In genomic region chr4:99612704-99613103, GRCh38 we compare ENCODE assay signal across 35 cellular contexts. TPM values are rescaled to one million over a fixed set of nuclear protein-coding genes. Genes with fewer than 3 reads are reported as not detected.
"Had no signal": no experiment of that assay in that cellular context is flagged by ENCODE, and none has a peak within 500 bp of the region (broad histone marks: within the 10 kb centered on the region; RNA-seq: fewer than 3 reads in every experiment).

No MANE protein-coding gene starts in this region.

- H3K9me3 Mint-ChIP-seq: activated B cell treated with CpG ODN at 0.5 μM for 24 hours; activated CD4-positive, alpha-beta memory T cell treated with anti-CD3 and anti-CD28 coated beads for 36 hours; activated CD4-positive, alpha-beta T cell treated with anti-CD3 and anti-CD28 coated beads, Interleukin-2, amount 10 ng/mL, durations not matched to agents 24 days and 14 days; activated CD8-positive, alpha-beta T cell treated with anti-CD3 and anti-CD28 coated beads for 36 hours; activated naive CD4-positive, alpha-beta T cell treated with anti-CD3 and anti-CD28 coated beads, Interleukin-2, amount 10 ng/mL, durations not matched to agents 7 days and 5 days; activated naive CD4-positive, alpha-beta T cell treated with anti-CD3 and anti-CD28 coated beads, Interleukin-2, amount 50 U/mL, for 24 hours; activated naive CD8-positive, alpha-beta T cell treated with anti-CD3 and anti-CD28 coated beads, Interleukin-2, amount 10 ng/mL, durations not matched to agents 7 days and 5 days; activated naive CD8-positive, alpha-beta T cell treated with anti-CD3 and anti-CD28 coated beads, Interleukin-2, amount 50 U/mL, for 24 hours; activated T-helper 2 cell treated with anti-CD3 and anti-CD28 coated beads, Interferon-gamma antibody, Interleukin-2, Interleukin-4, amounts not matched to agents 10 μg/mL and 5 μg/mL and 100 μg/mL, durations not matched to agents 14 hours and 24 hours and 36 hours; T-helper 1 cell treated with Interleukin-12 subunit alpha and Interleukin-12 subunit beta and Interleukin-4 antibody, amounts not matched to agents 30 μg/mL and 1 μg/mL, for 36 hours; T-helper 2 cell treated with Interferon-gamma antibody and Interleukin-4, amounts not matched to agents 5 μg/mL and 100 μg/mL, for 36 hours had no signal

- H3K4me3 Mint-ChIP-seq: activated B cell treated with CpG ODN at 0.5 μM for 24 hours; activated CD4-positive, alpha-beta memory T cell treated with anti-CD3 and anti-CD28 coated beads for 36 hours; activated CD4-positive, alpha-beta T cell treated with anti-CD3 and anti-CD28 coated beads, Interleukin-2, amount 10 ng/mL, durations not matched to agents 24 days and 14 days; activated CD8-positive, alpha-beta T cell treated with anti-CD3 and anti-CD28 coated beads for 36 hours; activated naive CD4-positive, alpha-beta T cell treated with anti-CD3 and anti-CD28 coated beads, Interleukin-2, amount 10 ng/mL, durations not matched to agents 7 days and 5 days; activated naive CD4-positive, alpha-beta T cell treated with anti-CD3 and anti-CD28 coated beads, Interleukin-2, amount 50 U/mL, for 24 hours; activated naive CD8-positive, alpha-beta T cell; activated naive CD8-positive, alpha-beta T cell treated with anti-CD3 and anti-CD28 coated beads, Interleukin-2, amount 10 ng/mL, durations not matched to agents 7 days and 5 days; activated naive CD8-positive, alpha-beta T cell treated with anti-CD3 and anti-CD28 coated beads, Interleukin-2, amount 50 U/mL, for 24 hours; T-helper 1 cell treated with Interleukin-12 subunit alpha and Interleukin-12 subunit beta and Interleukin-4 antibody, amounts not matched to agents 30 μg/mL and 1 μg/mL, for 36 hours; T-helper 2 cell treated with Interferon-gamma antibody and Interleukin-4, amounts not matched to agents 5 μg/mL and 100 μg/mL, for 36 hours had no signal

- H3K4me1 Mint-ChIP-seq: activated B cell treated with CpG ODN at 0.5 μM for 24 hours; activated CD4-positive, alpha-beta T cell treated with anti-CD3 and anti-CD28 coated beads, Interleukin-2, amount 10 ng/mL, durations not matched to agents 24 days and 14 days; activated naive CD4-positive, alpha-beta T cell treated with anti-CD3 and anti-CD28 coated beads, Interleukin-2, amount 10 ng/mL, durations not matched to agents 7 days and 5 days; activated naive CD4-positive, alpha-beta T cell treated with anti-CD3 and anti-CD28 coated beads, Interleukin-2, amount 50 U/mL, for 24 hours; activated naive CD8-positive, alpha-beta T cell treated with anti-CD3 and anti-CD28 coated beads, Interleukin-2, amount 10 ng/mL, durations not matched to agents 7 days and 5 days; activated naive CD8-positive, alpha-beta T cell treated with anti-CD3 and anti-CD28 coated beads, Interleukin-2, amount 50 U/mL, for 24 hours had no signal

- DNase-seq: activated B cell treated with CpG ODN at 0.5 μM for 24 hours; activated CD4-positive, alpha-beta memory T cell treated with anti-CD3 and anti-CD28 coated beads for 36 hours; activated CD4-positive, alpha-beta T cell treated with anti-CD3 and anti-CD28 coated beads for 4 hours; activated CD4-positive, alpha-beta T cell treated with anti-CD3 and anti-CD28 coated beads, Interleukin-2, amount 10 ng/mL, durations not matched to agents 24 days and 14 days; activated CD4-positive, alpha-beta T cell treated with anti-CD3 and anti-CD28 coated beads, Interleukin-2, amount 50 U/mL, for 1 hour; activated CD4-positive, alpha-beta T cell treated with anti-CD3 and anti-CD28 coated beads, Interleukin-2, amount 50 U/mL, for 4 hours; activated CD4-positive, CD25-positive, alpha-beta regulatory T cell treated with anti-CD3 and anti-CD28 coated beads, Interleukin-2, amount 50 U/mL, for 72 hours; activated CD8-positive, alpha-beta memory T cell treated with anti-CD3 and anti-CD28 coated beads, Interleukin-2, amount 50 U/mL, for 4 hours; activated CD8-positive, alpha-beta T cell treated with anti-CD3 and anti-CD28 coated beads for 36 hours; activated effector memory CD4-positive, alpha-beta T cell treated with Interleukin-2 at 50 U/mL for 16 hours; activated gamma-delta T cell; activated naive CD4-positive, alpha-beta T cell treated with anti-CD3 and anti-CD28 coated beads, Interleukin-2, amount 10 ng/mL, durations not matched to agents 7 days and 5 days; activated naive CD4-positive, alpha-beta T cell treated with Interleukin-2 at 50 U/mL for 16 hours; activated naive CD8-positive, alpha-beta T cell treated with anti-CD3 and anti-CD28 coated beads, Interleukin-2, amount 10 ng/mL, durations not matched to agents 7 days and 5 days; activated naive CD8-positive, alpha-beta T cell treated with anti-CD3 and anti-CD28 coated beads, Interleukin-2, amount 50 U/mL, for 24 hours; activated T-cell treated with anti-CD3 and anti-CD28 coated beads for 4 hours; activated T-cell treated with anti-CD3 and anti-CD28 coated beads, Interleukin-2, amount 50 U/mL, for 1 hour; activated T-cell treated with anti-CD3 and anti-CD28 coated beads, Interleukin-2, amount 50 U/mL, for 48 hours; amygdala; anterior cingulate cortex; brain microvascular endothelial cell; central memory CD4-positive, alpha-beta T cell; T-helper 1 cell; T-helper 2 cell; T-helper 9 cell had no signal

- H3K4me1 ChIP-seq: breast epithelium had no signal

- H3K36me3 Mint-ChIP-seq: activated CD4-positive, alpha-beta memory T cell treated with anti-CD3 and anti-CD28 coated beads for 36 hours; activated naive CD4-positive, alpha-beta T cell treated with anti-CD3 and anti-CD28 coated beads, Interleukin-2, amount 10 ng/mL, durations not matched to agents 7 days and 5 days; activated naive CD4-positive, alpha-beta T cell treated with anti-CD3 and anti-CD28 coated beads, Interleukin-2, amount 50 U/mL, for 24 hours; activated naive CD8-positive, alpha-beta T cell; activated naive CD8-positive, alpha-beta T cell treated with anti-CD3 and anti-CD28 coated beads, Interleukin-2, amount 10 ng/mL, durations not matched to agents 7 days and 5 days had no signal

- H3K27ac ChIP-seq: ascending aorta, brain microvascular endothelial cell, breast epithelium, VCaP had no signal

- H3K4me3 ChIP-seq: ascending aorta, breast epithelium had no signal

- H3K36me3 ChIP-seq: ascending aorta, brain microvascular endothelial cell, breast epithelium had no signal

- H3K9me3 ChIP-seq: ascending aorta, breast epithelium had no signal

- ATAC-seq: activated CD8-positive, alpha-beta T cell treated with anti-CD3 and anti-CD28 coated beads for 36 hours; activated naive CD8-positive, alpha-beta T cell treated with anti-CD3 and anti-CD28 coated beads, Interleukin-2, amount 50 U/mL, for 24 hours had no signal

- H3K27me3 ChIP-seq: ascending aorta, brain microvascular endothelial cell, breast epithelium had no signal

- H3K27ac Mint-ChIP-seq: activated B cell treated with CpG ODN at 0.5 μM for 24 hours; activated CD4-positive, alpha-beta memory T cell treated with anti-CD3 and anti-CD28 coated beads for 36 hours; activated CD4-positive, alpha-beta T cell treated with anti-CD3 and anti-CD28 coated beads, Interleukin-2, amount 10 ng/mL, durations not matched to agents 24 days and 14 days; activated CD8-positive, alpha-beta T cell treated with anti-CD3 and anti-CD28 coated beads for 36 hours; activated naive CD4-positive, alpha-beta T cell treated with anti-CD3 and anti-CD28 coated beads, Interleukin-2, amount 10 ng/mL, durations not matched to agents 7 days and 5 days; activated naive CD4-positive, alpha-beta T cell treated with anti-CD3 and anti-CD28 coated beads, Interleukin-2, amount 50 U/mL, for 24 hours; activated naive CD8-positive, alpha-beta T cell; activated naive CD8-positive, alpha-beta T cell treated with anti-CD3 and anti-CD28 coated beads, Interleukin-2, amount 10 ng/mL, durations not matched to agents 7 days and 5 days; activated naive CD8-positive, alpha-beta T cell treated with anti-CD3 and anti-CD28 coated beads, Interleukin-2, amount 50 U/mL, for 24 hours; activated T-helper 2 cell treated with anti-CD3 and anti-CD28 coated beads, Interferon-gamma antibody, Interleukin-2, Interleukin-4, amounts not matched to agents 10 μg/mL and 5 μg/mL and 100 μg/mL, durations not matched to agents 14 hours and 24 hours and 36 hours; T-helper 1 cell treated with Interleukin-12 subunit alpha and Interleukin-12 subunit beta and Interleukin-4 antibody, amounts not matched to agents 30 μg/mL and 1 μg/mL, for 36 hours; T-helper 2 cell treated with Interferon-gamma antibody and Interleukin-4, amounts not matched to agents 5 μg/mL and 100 μg/mL, for 36 hours had no signal

RNA-seq across cellular contexts. Expression of gene MTTP, which starts 38.1 kb away (rescaled TPM):
- total RNA-seq: activated CD4-positive, alpha-beta memory T cell treated with anti-CD3 and anti-CD28 coated beads for 36 hours; activated CD4-positive, alpha-beta T cell treated with anti-CD3 and anti-CD28 coated beads, Interleukin-2, amount 10 ng/mL, durations not matched to agents 24 days and 14 days; activated CD8-positive, alpha-beta memory T cell treated with anti-CD3 and anti-CD28 coated beads for 36 hours; activated T-helper 2 cell treated with anti-CD3 and anti-CD28 coated beads, Interferon-gamma antibody, Interleukin-2, Interleukin-4, amounts not matched to agents 10 μg/mL and 5 μg/mL and 100 μg/mL, durations not matched to agents 14 hours and 24 hours and 36 hours had no signal

RNA-seq across cellular contexts. Expression of gene C4orf54, which starts 44.9 kb away (rescaled TPM):
- total RNA-seq: activated B cell treated with CpG ODN at 0.5 μM for 24 hours; activated CD4-positive, alpha-beta memory T cell treated with anti-CD3 and anti-CD28 coated beads for 36 hours; activated CD4-positive, alpha-beta T cell treated with anti-CD3 and anti-CD28 coated beads, Interleukin-2, amount 10 ng/mL, durations not matched to agents 24 days and 14 days; activated CD8-positive, alpha-beta memory T cell treated with anti-CD3 and anti-CD28 coated beads for 36 hours; activated CD8-positive, alpha-beta T cell treated with anti-CD3 and anti-CD28 coated beads for 36 hours; activated naive CD8-positive, alpha-beta T cell treated with anti-CD3 and anti-CD28 coated beads, Interleukin-2, amount 10 ng/mL, durations not matched to agents 7 days and 5 days; activated T-helper 2 cell treated with anti-CD3 and anti-CD28 coated beads, Interferon-gamma antibody, Interleukin-2, Interleukin-4, amounts not matched to agents 10 μg/mL and 5 μg/mL and 100 μg/mL, durations not matched to agents 14 hours and 24 hours and 36 hours; ascending aorta; breast epithelium; cerebellum had no signal

RNA-seq across cellular contexts. Expression of gene TRMT10A, which starts 48.9 kb away (rescaled TPM):
- total RNA-seq: ascending aorta had no signal
